Comparison of ENCODE assay signal across 20 cellular contexts in genomic region chr10:120424198-120424464, GRCh38. TPM values are rescaled to one million over a fixed set of nuclear protein-coding genes. Genes with fewer than 3 reads are reported as not detected.
DNase-seq lines count a peak whose midpoint lies in the region; FAIRE-seq and TF ChIP-seq lines count a peak whose summit lies in the region.
"Had no signal": no experiment of that assay in that cellular context is flagged by ENCODE, and none has a peak within 500 bp of the region (broad histone marks: within the 10 kb centered on the region; RNA-seq: fewer than 3 reads in every experiment).

No MANE protein-coding gene starts in this region.

- BruUV-seq in MCF 10A (replicated peaks; lab: Mats Ljungman, UMichigan): no TSS peak

- H3K36me3 Mint-ChIP-seq in astrocyte (ENCODE audit: low read depth, unreplicated experiment) (no peaks in the 10 kb centered on the region), MCF 10A (ENCODE audit: insufficient read depth, unreplicated experiment) (no peaks in the 10 kb centered on the region)
- H3K36me3 Mint-ChIP-seq: CD4-positive, CD25-positive, alpha-beta regulatory T cell had no signal

- CTCF ChIA-PET in MCF 10A (lab: Yijun Ruan, JAX): interaction anchor here (0.5 to 5.6 kb wide), 34 partner anchors 8 to 1476 kb away, joined by 3 to 178 read pairs (median 6); no protein-coding TSS in a partner anchor

- intact Hi-C loops in MCF 10A (cut with micrococcal nuclease): loop anchor here (5.0 to 10.0 kb wide), 3 partner anchors 83 to 199 kb away; no protein-coding TSS in a partner anchor

- H3K4me2 ChIP-seq in OCI-LY3 (ENCODE audit: low read length): peak overlapping the region; percentile 50
- H3K4me2 ChIP-seq in astrocyte (ENCODE audit: low read length): peak overlapping the region; percentile 75
- H3K4me2 ChIP-seq in osteoblast (ENCODE audit: insufficient read depth, low read length): peak overlapping the region; percentile 73

- peaks cover 2% of the 10 kb centered on the region for H3K9me3 Mint-ChIP-seq in astrocyte (ENCODE audit: unreplicated experiment)
- no peaks in the 10 kb centered on the region for H3K9me3 Mint-ChIP-seq in MCF 10A (ENCODE audit: unreplicated experiment)

- H3K4me3 ChIP-seq in OCI-LY3 (ENCODE audit: low read length): peak overlapping the region; percentile 39
- peak overlapping the region; percentile 34 for H3K4me3 ChIP-seq in astrocyte (ENCODE audit: insufficient read depth, low read depth, low read length)
- peak overlapping the region; percentile 47 for H3K4me3 ChIP-seq in osteoblast (ENCODE audit: insufficient read depth, low read length)
- H3K4me3 ChIP-seq in right atrium auricular region: no peak overlapping the region
- H3K4me3 ChIP-seq: Peyer's patch had no signal

- no peaks in the 10 kb centered on the region for H3K36me3 ChIP-seq in OCI-LY3 (replicated peaks; ENCODE audit: low read depth, low read length)
- H3K36me3 ChIP-seq in astrocyte (ENCODE audit: insufficient read depth, low read length): no peaks in the 10 kb centered on the region
- H3K36me3 ChIP-seq in osteoblast (ENCODE audit: insufficient read depth, low read length): no peaks in the 10 kb centered on the region
- H3K36me3 ChIP-seq in right atrium auricular region: no peaks in the 10 kb centered on the region
- H3K36me3 ChIP-seq: Peyer's patch had no signal

- H3K9ac ChIP-seq in OCI-LY3 (ENCODE audit: low read length) (no peak overlapping the region), astrocyte (ENCODE audit: low read length) (peak overlapping the region; percentile 43)

- H3K27ac ChIP-seq in OCI-LY3 (ENCODE audit: low read length): no peak overlapping the region
- peak overlapping the region; percentile 97 for H3K27ac ChIP-seq in astrocyte (ENCODE audit: low read depth, low read length)
- H3K27ac ChIP-seq in osteoblast (ENCODE audit: low read depth, low read length): peak overlapping the region; percentile 79
- no peak overlapping the region for H3K27ac ChIP-seq in right atrium auricular region
- H3K27ac ChIP-seq: Peyer's patch had no signal

- DNase-seq in Daoy (ENCODE audit: low read depth): peak; percentile 33
- no peak for DNase-seq in astrocyte (ENCODE audit: low read depth)
- peak; percentile 73 for DNase-seq in osteoblast (ENCODE audit: insufficient read length, low spot score, missing footprints)
- DNase-seq in right atrium auricular region (ENCODE audit: low spot score): no peak
- DNase-seq in stimulated activated CD4-positive, alpha-beta T cell treated with anti-CD3 and anti-CD28 coated beads, Interleukin-1b, Interleukin-23, amount 100 ng/mL, for 48 hours: no peak
- DNase-seq in MCF 10A (ENCODE audit: unreplicated experiment): no peak
- DNase-seq in cerebellar nuclear complex (lab: John Stamatoyannopoulos, UW): no peak
- DNase-seq: 8988T; Caco-2; CD4-positive, CD25-positive, alpha-beta regulatory T cell; GF-D8; NCI-H1105; NCI-H2081; NCI-H82; Peyer's patch; Right ventricle myocardium superior had no signal

- H2AFZ ChIP-seq in OCI-LY3 (ENCODE audit: low read depth, low read length) (no peak overlapping the region; the same call in 1 of the 2 replicates), astrocyte (ENCODE audit: low read depth, low read length) (no peak overlapping the region), osteoblast (ENCODE audit: low read length) (no peak overlapping the region)

- no peak for FAIRE-seq in astrocyte (lab: Jason Lieb, UNC)
- FAIRE-seq: GM12891, H1 had no signal

- TF ChIP-seq CTCF in OCI-LY3 (IDR thresholded peaks at IDR 0.05; ENCODE audit: low read depth, low read length) (no peak), astrocyte (IDR thresholded peaks at IDR 0.05; ENCODE audit: insufficient read depth, low read depth, low read length) (no peak), osteoblast (IDR thresholded peaks at IDR 0.05; ENCODE audit: extremely low read depth, low read depth, low read length) (no peak), right atrium auricular region (IDR thresholded peaks at IDR 0.05) (no peak), MCF 10A (IDR thresholded peaks at IDR 0.05; ENCODE audit: unreplicated experiment) (no peak)

- no peaks in the 10 kb centered on the region for H3K79me2 ChIP-seq in OCI-LY3 (ENCODE audit: low read length)
- H3K79me2 ChIP-seq in astrocyte (ENCODE audit: insufficient read depth, low read length): no peaks in the 10 kb centered on the region
- H3K79me2 ChIP-seq in osteoblast (ENCODE audit: insufficient read depth, low read length): no peaks in the 10 kb centered on the region

- H3K4me3 Mint-ChIP-seq in astrocyte (ENCODE audit: unreplicated experiment) (peak overlapping the region; percentile 29), MCF 10A (ENCODE audit: unreplicated experiment) (no peak overlapping the region)
- H3K4me3 Mint-ChIP-seq: B cell; CD4-positive, CD25-positive, alpha-beta regulatory T cell had no signal

- H3K27me3 Mint-ChIP-seq in astrocyte (ENCODE audit: low read depth, unreplicated experiment): no peaks in the 10 kb centered on the region
- H3K27me3 Mint-ChIP-seq in MCF 10A (ENCODE audit: insufficient read depth, unreplicated experiment): no peaks in the 10 kb centered on the region

- POLR2A ChIA-PET in MCF 10A (lab: Yijun Ruan, JAX): no interaction called here

- peaks cover 38% of the 10 kb centered on the region for H3K4me1 Mint-ChIP-seq in astrocyte (ENCODE audit: low read depth, unreplicated experiment)
- peaks cover 26% of the 10 kb centered on the region for H3K4me1 Mint-ChIP-seq in MCF 10A (ENCODE audit: insufficient read depth, unreplicated experiment)
- H3K4me1 Mint-ChIP-seq: B cell; CD4-positive, CD25-positive, alpha-beta regulatory T cell had no signal

- H3K9me3 ChIP-seq in OCI-LY3 (ENCODE audit: insufficient read depth, low read length) (no peaks in the 10 kb centered on the region), astrocyte (ENCODE audit: insufficient read depth, low read depth, low read length) (no peaks in the 10 kb centered on the region), osteoblast (ENCODE audit: low read depth, low read length) (no peaks in the 10 kb centered on the region), right atrium auricular region (no peaks in the 10 kb centered on the region)
- H3K9me3 ChIP-seq: Caco-2, Peyer's patch had no signal

- H3K4me1 ChIP-seq in OCI-LY3 (ENCODE audit: low read length) (peaks cover 20% of the 10 kb centered on the region), astrocyte (ENCODE audit: insufficient read depth, low read length) (peaks cover 41% of the 10 kb centered on the region), osteoblast (ENCODE audit: insufficient read depth, low read length) (peaks cover 36% of the 10 kb centered on the region), right atrium auricular region (no peaks in the 10 kb centered on the region)
- H3K4me1 ChIP-seq: Caco-2, Peyer's patch had no signal

- H4K20me1 ChIP-seq in OCI-LY3 (ENCODE audit: insufficient read depth, low read length) (no peaks in the 10 kb centered on the region), astrocyte (ENCODE audit: insufficient read depth, low read length) (no peaks in the 10 kb centered on the region), osteoblast (ENCODE audit: insufficient read depth, low read length) (no peaks in the 10 kb centered on the region)

- H3K27me3 ChIP-seq in OCI-LY3 (ENCODE audit: low read depth, low read length) (peaks cover 4% of the 10 kb centered on the region; the same call in 1 of the 2 replicates), astrocyte (ENCODE audit: insufficient read depth, low read length) (no peaks in the 10 kb centered on the region), osteoblast (ENCODE audit: insufficient read depth, low read length) (no peaks in the 10 kb centered on the region), right atrium auricular region (no peaks in the 10 kb centered on the region)
- H3K27me3 ChIP-seq: Peyer's patch had no signal

- H3K27ac Mint-ChIP-seq in astrocyte (ENCODE audit: unreplicated experiment): peak overlapping the region; percentile 99
- no peak overlapping the region for H3K27ac Mint-ChIP-seq in MCF 10A (ENCODE audit: low read depth, unreplicated experiment)
- H3K27ac Mint-ChIP-seq: B cell; CD4-positive, CD25-positive, alpha-beta regulatory T cell had no signal

RNA-seq across cellular contexts. Expression of gene PLPP4, which starts 32.9 kb away (rescaled TPM):
- total RNA-seq in Daoy (2014; rRNA removed; shearing (Covaris generic)): 3.9 and 15.8 TPM in 2 replicates
- total RNA-seq in astrocyte (44.1 and 45.1 TPM in 2 replicates), osteoblast (8.0 and 16.5 TPM in 2 replicates), right atrium auricular region (not detected), MCF 10A (2022) (0.86 and 1.3 TPM in 2 replicates)
- total RNA-seq: B cell; CD4-positive, CD25-positive, alpha-beta regulatory T cell; H1; Right ventricle myocardium superior had no signal

Comparison
In these comparisons a context has a peak if more than half of its experiments do, and no peak if none do; other contexts are left out.
1. DNase-seq: peak in Daoy (single experiment) and osteoblast (single experiment); none in astrocyte (single experiment), right atrium auricular region (single experiment), stimulated activated CD4-positive, alpha-beta T cell treated with anti-CD3 and anti-CD28 coated beads, Interleukin-1b, Interleukin-23, amount 100 ng/mL, for 48 hours (single experiment), MCF 10A (single experiment) and cerebellar nuclear complex (0 of 2).
2. H3K27ac ChIP-seq: peak in astrocyte (single experiment) and osteoblast (single experiment); none in OCI-LY3 (single experiment) and right atrium auricular region (0 of 2).
3. H3K4me3 ChIP-seq: peak in OCI-LY3 (single experiment), astrocyte (single experiment) and osteoblast (single experiment); none in right atrium auricular region (0 of 2).
4. Peak in every context shown above with its lines, with median percentiles within 50 percentile points of each other: H3K4me2 ChIP-seq.